18 cellular contexts compared by ENCODE assay signal in the genomic region with DNA sequence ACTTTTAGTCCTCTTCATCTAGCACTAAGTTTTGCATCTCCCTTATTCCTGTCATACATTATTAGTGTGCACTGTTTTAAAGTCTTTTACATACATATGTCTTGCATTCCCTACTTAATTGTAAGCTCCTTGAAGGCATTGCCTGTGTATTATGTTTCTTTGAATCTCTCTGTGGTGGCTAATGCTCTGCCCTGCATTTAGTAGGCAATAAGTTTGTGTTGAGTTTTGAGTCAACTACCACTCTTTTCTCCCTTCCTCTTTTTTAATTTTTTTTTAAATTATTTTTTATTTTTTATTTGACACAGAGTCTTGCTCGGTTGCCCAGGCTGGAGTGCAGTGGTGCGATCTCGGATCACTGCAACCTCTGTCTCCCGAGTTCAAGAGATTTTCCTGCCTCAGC.
DNase-seq lines count a peak whose midpoint lies in the region; ATAC-seq and TF ChIP-seq lines count a peak whose summit lies in the region.
"Had no signal": no experiment of that assay in that cellular context is flagged by ENCODE, and none has a peak within 500 bp of the region (broad histone marks: within the 10 kb centered on the region; RNA-seq: fewer than 3 reads in every experiment).

No MANE protein-coding gene starts in this region.

- 100% methylated on average over 4 of the region's 4 CpGs for WGBS in mammary epithelial cell (ENCODE audit: low coverage, missing lambda C conversion rate)
- whole genome bisulfite sequencing in adrenal gland, 4 donors, result 89 to 93% (median 92%) methylated on average over 4 of the region's 4 CpGs
- 92 to 95% methylated on average over 4 of the region's 4 CpGs for WGBS in thyroid gland, 2 donors
- 89 to 100% methylated on average over 4 of the region's 4 CpGs for WGBS in body of pancreas, 2 donors

- in situ Hi-C loops in mammary epithelial cell (cut with MboI; ENCODE audit: low sequenced_read_pairs in 2 of 2), result no loop called here

- H3K36me3 ChIP-seq in mammary epithelial cell (ENCODE audit: insufficient read depth, low read length) (no peaks in the 10 kb centered on the region), adrenal gland (replicated peaks in 1 of 2) (peaks cover 0 to 8% of the 10 kb centered on the region in 2 donors), neutrophil (no peaks in the 10 kb centered on the region), thyroid gland (peaks cover 3 to 17% of the 10 kb centered on the region in 2 donors), body of pancreas (replicated peaks in 1 of 2; ENCODE audit: insufficient read depth in 1 of 2, low read depth in 2 of 2) (no peaks in the 10 kb centered on the region)

- H3K9me3 ChIP-seq in mammary epithelial cell (replicated peaks; ENCODE audit: insufficient read depth, low read length) (no peaks in the 10 kb centered on the region), adrenal gland (replicated peaks in 1 of 3) (no peaks in the 10 kb centered on the region), neutrophil (no peaks in the 10 kb centered on the region), thyroid gland (no peaks in the 10 kb centered on the region), body of pancreas (no peaks in the 10 kb centered on the region)

- DNase-seq in MCF 10A (ENCODE audit: unreplicated experiment) (no peak), mammary epithelial cell (no peak), adrenal gland (peak in 1 of 7 donors; percentile 9), thyroid gland (no peak), RPMI8226 (no peak), SW480 (ENCODE audit: low spot score) (no peak), body of pancreas (no peak)
- DNase-seq: activated effector memory CD4-positive, alpha-beta T cell treated with Interleukin-2 at 50 U/mL for 16 hours; activated naive CD8-positive, alpha-beta T cell treated with anti-CD3 and anti-CD28 coated beads, Interleukin-2, amount 50 U/mL, for 24 hours; activated T-cell treated with anti-CD3 and anti-CD28 coated beads for 4 hours; AML-193; NCI-H1436; NCI-H345; occipital lobe had no signal

- CTCF ChIA-PET in MCF 10A (lab: Yijun Ruan, JAX), result interaction anchor here (0.7 kb wide), 2 partner anchors 11 to 21 kb away, joined by 3 to 4 read pairs; no protein-coding TSS in a partner anchor
- CTCF ChIA-PET in mammary epithelial cell (lab: Charles Lee; ENCODE audit: low non-redundant PET), result no interaction called here

- H3K4me2 ChIP-seq in mammary epithelial cell (ENCODE audit: insufficient read depth, low read depth, low read length), result no peak overlapping the region
- H3K4me2 ChIP-seq: KMS-11, smooth muscle cell had no signal

- no peaks in the 10 kb centered on the region for H3K9me3 Mint-ChIP-seq in MCF 10A (ENCODE audit: unreplicated experiment)
- H3K9me3 Mint-ChIP-seq: activated naive CD8-positive, alpha-beta T cell treated with anti-CD3 and anti-CD28 coated beads, Interleukin-2, amount 50 U/mL, for 24 hours had no signal

- H4K20me1 ChIP-seq in mammary epithelial cell (ENCODE audit: insufficient read depth, low read length), result no peaks in the 10 kb centered on the region

- no peaks in the 10 kb centered on the region for H3K27me3 Mint-ChIP-seq in MCF 10A (ENCODE audit: insufficient read depth, unreplicated experiment)
- H3K27me3 Mint-ChIP-seq: activated naive CD8-positive, alpha-beta T cell treated with anti-CD3 and anti-CD28 coated beads, Interleukin-2, amount 50 U/mL, for 24 hours had no signal

- peak overlapping the region; percentile 91 for H3K27ac Mint-ChIP-seq in MCF 10A (ENCODE audit: low read depth, unreplicated experiment)
- H3K27ac Mint-ChIP-seq: activated naive CD8-positive, alpha-beta T cell treated with anti-CD3 and anti-CD28 coated beads, Interleukin-2, amount 50 U/mL, for 24 hours had no signal

- ATAC-seq in body of pancreas, result no peak
- ATAC-seq: activated naive CD8-positive, alpha-beta T cell treated with anti-CD3 and anti-CD28 coated beads, Interleukin-2, amount 50 U/mL, for 24 hours; HCT116 had no signal

- H3K4me3 Mint-ChIP-seq in MCF 10A (ENCODE audit: unreplicated experiment), result no peak overlapping the region
- H3K4me3 Mint-ChIP-seq: activated naive CD8-positive, alpha-beta T cell treated with anti-CD3 and anti-CD28 coated beads, Interleukin-2, amount 50 U/mL, for 24 hours had no signal

- no peak overlapping the region for H2AFZ ChIP-seq in mammary epithelial cell (ENCODE audit: low read depth, low read length)

- TF ChIP-seq POLR2A in adrenal gland (IDR thresholded peaks at IDR 0.05) (no peak), thyroid gland (IDR thresholded peaks at IDR 0.05) (no peak), body of pancreas (IDR thresholded peaks at IDR 0.05) (no peak)

- H3K4me1 ChIP-seq in mammary epithelial cell (ENCODE audit: insufficient read depth, low read length) (peaks cover 15% of the 10 kb centered on the region), adrenal gland (replicated peaks in 1 of 2) (peaks cover 64 to 95% of the 10 kb centered on the region in 2 donors), neutrophil (ENCODE audit: control insufficient read depth in 1 of 2, insufficient read depth in 1 of 2, low read depth in 1 of 2, low read length in 1 of 2) (peaks cover 51 to 53% of the 10 kb centered on the region in 2 experiments), thyroid gland (peaks cover 89 to 98% of the 10 kb centered on the region in 2 donors), body of pancreas (peaks cover 79% of the 10 kb centered on the region)

- TF ChIP-seq CTCF in MCF 10A (IDR thresholded peaks at IDR 0.05; ENCODE audit: unreplicated experiment) (no peak), mammary epithelial cell (conservative IDR thresholded peaks at IDR 0.05 in 1 of 2, IDR thresholded peaks at IDR 0.05 in 1 of 2; ENCODE audit: extremely low read depth in 1 of 2, insufficient read depth in 1 of 2, low read depth in 1 of 2, low read length in 2 of 2) (no peak), adrenal gland (IDR thresholded peaks at IDR 0.05) (no peak), neutrophil (IDR thresholded peaks at IDR 0.05) (no peak), thyroid gland (IDR thresholded peaks at IDR 0.05) (no peak), body of pancreas (IDR thresholded peaks at IDR 0.05) (no peak)

- H3K36me3 Mint-ChIP-seq in MCF 10A (ENCODE audit: insufficient read depth, unreplicated experiment), result peaks cover 98% of the 10 kb centered on the region

- H3K27ac ChIP-seq in mammary epithelial cell (ENCODE audit: insufficient read depth, low read depth, low read length) (no peak overlapping the region), adrenal gland (peak overlapping the region in 3 of 5 donors; percentile 43 to 86 (median 80)), neutrophil (peak overlapping the region; percentile 58), thyroid gland (peak overlapping the region in 2 of 3 donors; percentile 41 to 78), body of pancreas (peak overlapping the region in 1 of 4 donors; percentile 55)
- H3K27ac ChIP-seq: KMS-11 had no signal

- no TSS peak for BruUV-seq in MCF 10A (replicated peaks; lab: Mats Ljungman, UMichigan)
- BruUV-seq in mammary epithelial cell (replicated peaks; lab: Mats Ljungman, UMichigan), result no TSS peak

- peaks cover 66% of the 10 kb centered on the region for H3K4me1 Mint-ChIP-seq in MCF 10A (ENCODE audit: insufficient read depth, unreplicated experiment)

- H3K9ac ChIP-seq in mammary epithelial cell (ENCODE audit: insufficient read depth, low read length), result no peak overlapping the region
- H3K9ac ChIP-seq: KMS-11 had no signal

- POLR2A ChIA-PET in MCF 10A (lab: Yijun Ruan, JAX), result interaction anchor here (0.6 to 2.7 kb wide), 5 partner anchors 9 to 42 kb away, joined by 3 to 13 read pairs (median 4); no protein-coding TSS in a partner anchor

- intact Hi-C loops in MCF 10A (cut with micrococcal nuclease) (no loop called here), mammary epithelial cell (cut with micrococcal nuclease) (no loop called here), adrenal gland (cut with DNase I) (no loop called here), thyroid gland (cut with DNase I) (no loop called here), body of pancreas (cut with DNase I) (no loop called here)

- H3K79me2 ChIP-seq in mammary epithelial cell (ENCODE audit: insufficient read depth, low read length), result no peaks in the 10 kb centered on the region

- dilution Hi-C loops in mammary epithelial cell (cut with HindIII; ENCODE audit: low sequenced_read_pairs), result no loop called here

- H3K27me3 ChIP-seq in mammary epithelial cell (ENCODE audit: insufficient read depth, low read length) (no peaks in the 10 kb centered on the region), adrenal gland (no peaks in the 10 kb centered on the region), neutrophil (no peaks in the 10 kb centered on the region), thyroid gland (no peaks in the 10 kb centered on the region), body of pancreas (no peaks in the 10 kb centered on the region)

- H3K4me3 ChIP-seq in mammary epithelial cell (replicated peaks in 1 of 3; ENCODE audit: insufficient read depth in 1 of 3, low read depth in 2 of 3, low read length in 3 of 3), result no peak overlapping the region
- H3K4me3 ChIP-seq in adrenal gland, result no peak overlapping the region
- peak overlapping the region in 1 of 2 experiments; percentile 46 for H3K4me3 ChIP-seq in neutrophil (ENCODE audit: low read depth in 1 of 2, low read length in 1 of 2)
- H3K4me3 ChIP-seq in thyroid gland (replicated peaks in 1 of 3), result no peak overlapping the region
- no peak overlapping the region for H3K4me3 ChIP-seq in body of pancreas
- H3K4me3 ChIP-seq: smooth muscle cell had no signal
